7 cellular contexts compared by ENCODE assay signal in the genomic region with DNA sequence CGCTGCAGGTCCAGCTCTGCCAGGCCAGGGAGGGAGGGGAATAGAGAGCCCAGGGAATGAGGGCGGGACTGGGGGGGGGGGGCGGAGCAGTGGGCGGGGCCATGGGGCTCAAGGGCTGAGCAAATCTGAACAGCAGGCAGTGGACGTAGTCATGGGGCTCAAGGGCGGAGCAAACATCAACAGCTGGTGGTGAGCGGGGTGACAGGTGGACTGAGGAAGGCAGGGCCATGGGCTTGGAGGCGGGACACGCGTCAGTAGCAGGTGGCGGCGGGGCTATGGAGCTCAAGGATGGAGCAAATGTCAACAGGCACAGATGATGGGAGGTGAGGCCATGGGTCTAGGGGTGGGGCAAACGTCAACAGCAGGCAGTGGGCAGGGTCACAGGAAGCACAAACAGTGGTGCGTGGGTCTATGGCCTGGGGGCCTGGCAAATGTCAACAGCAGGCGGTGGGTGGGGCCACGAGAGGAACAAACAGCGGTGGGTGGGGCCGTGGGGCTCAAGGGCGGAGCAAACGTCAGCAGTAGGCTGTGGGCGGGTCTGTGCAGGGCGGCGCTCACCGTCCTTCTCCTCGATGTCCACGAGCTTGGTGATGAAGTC. TPM values are rescaled to one million over a fixed set of nuclear protein-coding genes. Genes with fewer than 3 reads are reported as not detected.
A peak's percentile ranks its signal among the peaks of the same experiment; 100 is the strongest.
DNase-seq lines count a peak whose midpoint lies in the region; ATAC-seq and TF ChIP-seq lines count a peak whose summit lies in the region.
"Not testable (repeated sequence)": the region's sequence is repeated elsewhere in the genome, so short reads cannot be mapped to it uniquely, and the experiment has no call there.

No MANE protein-coding gene starts in this region.

- in situ Hi-C loops in brain microvascular endothelial cell (cut with HindIII; ENCODE audit: low pct_ligation_motif_present, low sequenced_read_pairs), result not testable (repeated sequence)

- H3K36me3 ChIP-seq in brain microvascular endothelial cell (replicated peaks); iPS DF 6.9 (ENCODE audit: control insufficient read depth, insufficient read depth, low read length); sigmoid colon: not testable (repeated sequence)

- not testable (repeated sequence) for TF ChIP-seq POLR2A in sigmoid colon (IDR thresholded peaks at IDR 0.05)

- not testable (repeated sequence) for H3K27ac ChIP-seq in brain microvascular endothelial cell; iPS DF 6.9 (ENCODE audit: low read length)
- H3K27ac ChIP-seq in sigmoid colon, result peak overlapping the region; percentile 76 to 82 (median 78)

- H3K4me3 ChIP-seq in brain microvascular endothelial cell (ENCODE audit: low read depth, low read length) (peak overlapping the region; percentile 34), iPS DF 6.9 (ENCODE audit: low read length) (peak overlapping the region; percentile 3; the same call in 1 of the 2 replicates), sigmoid colon (peak overlapping the region; percentile 30 to 45 (median 40))

- WGBS in iPS DF 6.9 (ENCODE audit: insufficient coverage, insufficient read length), result no CpG with 5 or more reads among the region's 26 CpGs
- WGBS in sigmoid colon, 2 donors, result 2 to 14% methylated on average over 20 to 22 of the region's 26 CpGs

- H3K4me1 ChIP-seq in iPS DF 6.9 (ENCODE audit: control insufficient read depth, insufficient read depth, low read length), result not testable (repeated sequence)
- H3K4me1 ChIP-seq in sigmoid colon, result peaks cover 0 to 13% (median 11%) of the 10 kb centered on the region in 4 donors

- DNase-seq in NCI-H2196 (lab: John Stamatoyannopoulos, UW; ENCODE audit: unreplicated experiment) (peak; percentile 92), brain microvascular endothelial cell (peak; percentile 57), sigmoid colon (peak; percentile 98)
- DNase-seq in activated CD4-positive, CD25-positive, alpha-beta regulatory T cell treated with anti-CD3 and anti-CD28 coated beads, Interleukin-2, amount 50 U/mL, for 16 hours (ENCODE audit: low read depth, low spot score), result peak; percentile 62
- DNase-seq in iPS DF 6.9 (ENCODE audit: low read depth, low spot score), result not testable (repeated sequence)

- TF ChIP-seq EP300 in sigmoid colon (IDR thresholded peaks at IDR 0.05), result not testable (repeated sequence)

- intact Hi-C loops in sigmoid colon (cut with DNase I), result not testable (repeated sequence)

- not testable (repeated sequence) for H3K9me3 ChIP-seq in iPS DF 6.9 (ENCODE audit: control insufficient read depth, insufficient read depth, low read length); sigmoid colon

- not testable (repeated sequence) for H3K27me3 ChIP-seq in brain microvascular endothelial cell (replicated peaks); iPS DF 6.9 (ENCODE audit: control insufficient read depth, insufficient read depth, low read length); sigmoid colon

- TF ChIP-seq CTCF in brain microvascular endothelial cell (IDR thresholded peaks at IDR 0.05; ENCODE audit: low read depth, low read length, missing control alignments); sigmoid colon (IDR thresholded peaks at IDR 0.05): not testable (repeated sequence)

- peak; percentile 34 for ATAC-seq in GM18861 (IDR thresholded peaks at IDR 0.05; ENCODE audit: unreplicated experiment)
- ATAC-seq in HG03045 (IDR thresholded peaks at IDR 0.05; ENCODE audit: unreplicated experiment), result peak; percentile 74

RNA-seq across cellular contexts. Expression of gene DBNL, which starts 5.4 kb away (rescaled TPM):
- 100 to 1,000 TPM in 1 of 4 donors, 10 to 100 TPM in 3; 76.7 to 124 (median 86.6) TPM for total RNA-seq in sigmoid colon
- 100 to 1,000 TPM in 2 of 3 donors, 10 to 100 TPM in 1; 91.9 to 149 (median 102) TPM for polyA plus RNA-seq in sigmoid colon

RNA-seq across cellular contexts. Expression of gene PGAM2, which starts 26.3 kb away (rescaled TPM):
- total RNA-seq in sigmoid colon, result 1 to 10 TPM in 2 of 4 donors, under 1 TPM in 2; 0.71 to 2.1 (median 1.1) TPM
- 1 to 10 TPM in 2 of 3 donors, not detected in 1; 1.2 to 3.0 TPM for polyA plus RNA-seq in sigmoid colon

RNA-seq across cellular contexts. Expression of gene SPDYE1, which starts 41.4 kb away (rescaled TPM):
- not detected for total RNA-seq in sigmoid colon
- not detected for polyA plus RNA-seq in sigmoid colon

RNA-seq across cellular contexts. Expression of gene POLM, which starts 43.3 kb away (rescaled TPM):
- total RNA-seq in sigmoid colon, result 10 to 100 TPM; 17.5 to 39.9 (median 24.8) TPM
- 10 to 100 TPM in 1 of 3 donors, 1 to 10 TPM in 2; 5.5 to 23.4 (median 9.6) TPM for polyA plus RNA-seq in sigmoid colon
